Comparison of ENCODE assay signal across 20 cellular contexts in genomic region chr4:1573830-1574459, GRCh38.
DNase-seq lines count a peak whose midpoint lies in the region; ATAC-seq and TF ChIP-seq lines count a peak whose summit lies in the region.
"Had no signal": no experiment of that assay in that cellular context is flagged by ENCODE, and none has a peak within 500 bp of the region (broad histone marks: within the 10 kb centered on the region; RNA-seq: fewer than 3 reads in every experiment).

No MANE protein-coding gene starts in this region.

- ATAC-seq in left ventricle myocardium superior: no peak
- ATAC-seq: GM12878, Panc1 had no signal

- peaks cover 14% of the 10 kb centered on the region for H3F3A ChIP-seq in neural progenitor cell (ENCODE audit: low read depth)

- H3K27ac ChIP-seq in left ventricle myocardium inferior (replicated peaks) (no peak overlapping the region), endodermal cell (ENCODE audit: low read depth, low read length) (no peak overlapping the region), neural progenitor cell (no peak overlapping the region)
- H3K27ac ChIP-seq: BLaER1 treated with 17β-estradiol and CSF1 and Interleukin-3, amounts not matched to agents 10 nM and 100 nM had no signal

- no peak overlapping the region for H3K9ac ChIP-seq in endodermal cell (ENCODE audit: extremely low read depth, low read length, poor library complexity, severe bottlenecking)
- no peak overlapping the region for H3K9ac ChIP-seq in neural progenitor cell

- H3K27me3 ChIP-seq in left ventricle myocardium inferior (ENCODE audit: low read depth) (peaks cover 14% of the 10 kb centered on the region), endodermal cell (ENCODE audit: control insufficient read depth, insufficient read depth, low read length, poor library complexity, severe bottlenecking) (peaks cover 4% of the 10 kb centered on the region), neural progenitor cell (peaks cover 13% of the 10 kb centered on the region)

- no peak overlapping the region for H3K27ac Mint-ChIP-seq in endodermal cell
- H3K27ac Mint-ChIP-seq in neural progenitor cell: peak overlapping the region; percentile 25

- H3K4me3 ChIP-seq in left ventricle myocardium inferior (no peak overlapping the region), endodermal cell (ENCODE audit: low read length) (no peak overlapping the region), neural progenitor cell (no peak overlapping the region)
- H3K4me3 ChIP-seq: BLaER1 treated with 17β-estradiol and CSF1 and Interleukin-3, amounts not matched to agents 10 nM and 100 nM; GM12878; HAP-1 had no signal

- H3K27me3 Mint-ChIP-seq in endodermal cell (ENCODE audit: insufficient read depth) (peaks cover 2% of the 10 kb centered on the region), neural progenitor cell (ENCODE audit: insufficient read depth, low read depth) (peaks cover 16% of the 10 kb centered on the region)

- intact Hi-C loops in left ventricle myocardium superior (cut with micrococcal nuclease): no loop called here
- intact Hi-C loops in left ventricle myocardium inferior (cut with micrococcal nuclease): no loop called here

- H3K9me3 ChIP-seq in left ventricle myocardium inferior (replicated peaks) (no peaks in the 10 kb centered on the region), endodermal cell (ENCODE audit: control insufficient read depth, low read length) (no peaks in the 10 kb centered on the region), neural progenitor cell (ENCODE audit: low read depth) (no peaks in the 10 kb centered on the region)
- H3K9me3 ChIP-seq: BLaER1 treated with 17β-estradiol and CSF1 and Interleukin-3, amounts not matched to agents 10 nM and 100 nM; HAP-1 had no signal

- peaks cover 10% of the 10 kb centered on the region for H3K4me1 ChIP-seq in left ventricle myocardium inferior
- H3K4me1 ChIP-seq in endodermal cell (ENCODE audit: control insufficient read depth, insufficient read depth, low read length): peaks cover 7% of the 10 kb centered on the region
- H3K4me1 ChIP-seq in neural progenitor cell: peaks cover 29% of the 10 kb centered on the region

- DNase-seq in left ventricle myocardium superior: peak; percentile 11
- no peak for DNase-seq in left ventricle myocardium inferior
- DNase-seq in endodermal cell: peak; percentile 40
- DNase-seq in neural progenitor cell (ENCODE audit: low spot score): no peak
- DNase-seq in activated CD4-positive, alpha-beta T cell treated with anti-CD3 and anti-CD28 coated beads for 1 hour: no peak
- no peak for DNase-seq in DMS114 treated with DMSO at 0.1 percent for 48 hours (lab: John Stamatoyannopoulos, UW; ENCODE audit: unreplicated experiment)
- DNase-seq in NOMO-1 treated with DMSO at 0.1 percent for 48 hours (lab: John Stamatoyannopoulos, UW; ENCODE audit: unreplicated experiment): no peak
- no peak for DNase-seq in SK-N-DZ (ENCODE audit: low spot score)
- DNase-seq: CD8-positive, alpha-beta memory T cell; DND-41; IMR-90; NCI-H1105; NCI-H1694; NCI-H2227 treated with DMSO at 0.1 percent for 48 hours; NCI-H524 treated with DMSO at 0.1 percent for 48 hours; SHP77 had no signal

- H3K79me2 ChIP-seq in neural progenitor cell (ENCODE audit: low read depth): no peaks in the 10 kb centered on the region

- H3K36me3 Mint-ChIP-seq in endodermal cell (ENCODE audit: low read depth) (no peaks in the 10 kb centered on the region), neural progenitor cell (no peaks in the 10 kb centered on the region)
- H3K36me3 Mint-ChIP-seq: CD8-positive, alpha-beta memory T cell had no signal

- no peak overlapping the region for H3K4me2 ChIP-seq in neural progenitor cell
- H3K4me2 ChIP-seq: BLaER1 treated with 17β-estradiol and CSF1 and Interleukin-3, amounts not matched to agents 10 nM and 100 nM had no signal

- H3K9me3 Mint-ChIP-seq in endodermal cell (peaks cover 3% of the 10 kb centered on the region), neural progenitor cell (no peaks in the 10 kb centered on the region)
- H3K9me3 Mint-ChIP-seq: CD8-positive, alpha-beta memory T cell had no signal

- H2AFZ ChIP-seq in neural progenitor cell (replicated peaks): no peak overlapping the region

- 82 to 84% methylated on average over 9 to 13 of the region's 13 CpGs for WGBS in endodermal cell (ENCODE audit: insufficient coverage in 1 of 2, insufficient read length in 1 of 2), 2 experiments

- H3K36me3 ChIP-seq in left ventricle myocardium inferior (no peaks in the 10 kb centered on the region), endodermal cell (ENCODE audit: control insufficient read depth, insufficient read depth, low read length) (no peaks in the 10 kb centered on the region), neural progenitor cell (no peaks in the 10 kb centered on the region)
- H3K36me3 ChIP-seq: BLaER1 treated with 17β-estradiol and CSF1 and Interleukin-3, amounts not matched to agents 10 nM and 100 nM; HAP-1 had no signal

- TF ChIP-seq CTCF in left ventricle myocardium inferior (IDR thresholded peaks at IDR 0.05; ENCODE audit: borderline replicate concordance): no peak
- no peak for TF ChIP-seq CTCF in endodermal cell (conservative IDR thresholded peaks at IDR 0.05)
- no peak for TF ChIP-seq CTCF in neural progenitor cell (IDR thresholded peaks at IDR 0.05)

- H3K4me3 Mint-ChIP-seq in endodermal cell (no peak overlapping the region), neural progenitor cell (peak overlapping the region; percentile 41)
- H3K4me3 Mint-ChIP-seq: CD8-positive, alpha-beta memory T cell had no signal

- H3K4me1 Mint-ChIP-seq in endodermal cell: peaks cover 22% of the 10 kb centered on the region
- peaks cover 42% of the 10 kb centered on the region for H3K4me1 Mint-ChIP-seq in neural progenitor cell

- peaks cover 10% of the 10 kb centered on the region for H4K20me1 ChIP-seq in neural progenitor cell (ENCODE audit: low read depth)

Comparison
In these comparisons a context has a peak if more than half of its experiments do, and no peak if none do; other contexts are left out.
1. DNase-seq: peak in left ventricle myocardium superior (single experiment) and endodermal cell (single experiment); none in left ventricle myocardium inferior (single experiment), neural progenitor cell (single experiment), activated CD4-positive, alpha-beta T cell treated with anti-CD3 and anti-CD28 coated beads for 1 hour (single experiment), DMS114 treated with DMSO at 0.1 percent for 48 hours (single experiment), NOMO-1 treated with DMSO at 0.1 percent for 48 hours (single experiment) and SK-N-DZ (single experiment).